Comparison of ENCODE assay signal across 14 cellular contexts in the genomic region with DNA sequence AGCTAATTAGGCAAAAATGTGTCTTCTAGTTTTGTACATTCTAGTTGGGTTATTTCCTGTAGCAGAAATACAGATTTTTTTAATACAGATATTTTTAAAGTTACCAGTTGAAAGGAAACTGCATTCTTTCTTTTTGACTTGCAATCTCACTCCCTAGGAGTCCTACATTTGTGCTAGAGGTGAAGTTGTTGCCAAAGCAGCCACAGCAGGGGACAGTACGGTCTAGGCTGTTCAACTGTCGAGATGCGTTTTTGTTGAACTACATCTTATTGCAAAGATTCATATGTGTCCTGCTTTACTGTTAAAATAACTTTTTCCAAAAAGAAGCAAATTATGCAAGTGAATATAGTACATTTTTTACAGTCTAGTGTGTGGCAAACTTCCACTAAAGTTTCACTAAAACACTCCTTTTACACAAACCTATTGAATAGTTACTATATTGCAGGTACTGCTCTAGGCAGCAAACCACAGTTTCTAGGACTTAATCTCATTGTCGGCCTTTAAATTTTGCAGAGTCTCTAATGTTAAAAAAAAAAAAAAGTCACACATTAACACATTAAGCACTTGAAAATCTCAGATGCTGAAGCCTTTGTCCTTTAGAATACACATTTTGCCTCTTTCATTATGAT. TPM values are rescaled to one million over a fixed set of nuclear protein-coding genes. Genes with fewer than 3 reads are reported as not detected.
A peak's percentile ranks its signal among the peaks of the same experiment; 100 is the strongest.
DNase-seq lines count a peak whose midpoint lies in the region; ATAC-seq, FAIRE-seq and TF ChIP-seq lines count a peak whose summit lies in the region.
"Had no signal": no experiment of that assay in that cellular context is flagged by ENCODE, and none has a peak within 500 bp of the region (broad histone marks: within the 10 kb centered on the region; RNA-seq: fewer than 3 reads in every experiment).

No MANE protein-coding gene starts in this region.

- H3K4me3 ChIP-seq in aorta (ENCODE audit: low read length in 2 of 2), result no peak overlapping the region
- H3K4me3 ChIP-seq: upper lobe of left lung had no signal

- TF ChIP-seq CTCF in activated CD8-positive, alpha-beta T cell treated with anti-CD3 and anti-CD28 coated beads for 36 hours (IDR thresholded peaks at IDR 0.05), result no peak

- POLR2A ChIA-PET in activated CD8-positive, alpha-beta T cell treated with anti-CD3 and anti-CD28 coated beads for 36 hours (lab: Charles Lee), result interaction anchor here (0.8 kb wide), 1 partner anchor 152 kb away, joined by 4 read pairs; no protein-coding TSS in a partner anchor

- peak; percentile 41 for ATAC-seq in GM18861 (IDR thresholded peaks at IDR 0.05; ENCODE audit: unreplicated experiment)
- peak; percentile 43 for ATAC-seq in GM21390 (IDR thresholded peaks at IDR 0.05; ENCODE audit: unreplicated experiment)
- peak; percentile 33 for ATAC-seq in HG03139 (IDR thresholded peaks at IDR 0.05; ENCODE audit: unreplicated experiment)
- ATAC-seq in activated CD8-positive, alpha-beta T cell treated with anti-CD3 and anti-CD28 coated beads for 36 hours, result peak; percentile 17
- ATAC-seq in aorta (ENCODE audit: low FRiP score), result no peak
- ATAC-seq: Right ventricle myocardium inferior had no signal

- H3K27me3 ChIP-seq in aorta (ENCODE audit: control insufficient read depth in 1 of 2, insufficient read depth in 2 of 2, low read length in 1 of 2), result no peaks in the 10 kb centered on the region
- H3K27me3 ChIP-seq: upper lobe of left lung had no signal

- FAIRE-seq in GM12891 (lab: Jason Lieb, UNC), result no peak

- no peak overlapping the region for H3K27ac ChIP-seq in aorta (ENCODE audit: low read depth in 1 of 2, low read length in 2 of 2)
- H3K27ac ChIP-seq: upper lobe of left lung had no signal

- peaks cover 27% of the 10 kb centered on the region for H3K4me1 Mint-ChIP-seq in activated CD8-positive, alpha-beta T cell treated with anti-CD3 and anti-CD28 coated beads for 36 hours (ENCODE audit: low read depth)

- TF ChIP-seq POLR2A in GM12891 (IDR thresholded peaks at IDR 0.05; ENCODE audit: low read depth, low read length), result no peak

- no peak for DNase-seq in activated CD8-positive, alpha-beta T cell treated with anti-CD3 and anti-CD28 coated beads for 36 hours
- DNase-seq in GM12891 (ENCODE audit: insufficient read length, low spot score) (no peak), SW480 (ENCODE audit: low spot score) (no peak), GDM1 (lab: John Stamatoyannopoulos, UW) (no peak), aorta (no peak)
- DNase-seq: Calu3; hippocampal formation; naive thymus-derived CD4-positive, alpha-beta T cell; upper lobe of left lung had no signal

- no peaks in the 10 kb centered on the region for H3K9me3 ChIP-seq in aorta (ENCODE audit: control insufficient read depth, low read length)
- H3K9me3 ChIP-seq: upper lobe of left lung had no signal

- intact Hi-C loops in activated CD8-positive, alpha-beta T cell treated with anti-CD3 and anti-CD28 coated beads for 36 hours (cut with micrococcal nuclease), result no loop called here
- intact Hi-C loops in aorta (cut with DNase I), result no loop called here

- no peaks in the 10 kb centered on the region for H3K36me3 ChIP-seq in aorta (ENCODE audit: control insufficient read depth in 1 of 2, insufficient read depth in 2 of 2, low read length in 1 of 2)

- H3K27ac Mint-ChIP-seq in activated CD8-positive, alpha-beta T cell treated with anti-CD3 and anti-CD28 coated beads for 36 hours, result peak overlapping the region; percentile 83
- H3K27ac Mint-ChIP-seq: dendritic cell treated with granulocyte-macrophage colony-stimulating factor and Interleukin-4, amounts not matched to agents 40 ng/mL and 50 ng/mL, for 4 days had no signal

- CTCF ChIA-PET in activated CD8-positive, alpha-beta T cell treated with anti-CD3 and anti-CD28 coated beads for 36 hours (lab: Charles Lee), result interaction anchor here (3.3 kb wide), 1 partner anchor 12 kb away, joined by 16 read pairs; no protein-coding TSS in a partner anchor

- H3K9me3 Mint-ChIP-seq in activated CD8-positive, alpha-beta T cell treated with anti-CD3 and anti-CD28 coated beads for 36 hours, result peaks cover 6% of the 10 kb centered on the region

- WGBS in aorta, 2 donors, result 69 to 70% methylated on average over 4 of the region's 4 CpGs

- no peak overlapping the region for H3K4me3 Mint-ChIP-seq in activated CD8-positive, alpha-beta T cell treated with anti-CD3 and anti-CD28 coated beads for 36 hours
- H3K4me3 Mint-ChIP-seq: dendritic cell treated with granulocyte-macrophage colony-stimulating factor and Interleukin-4, amounts not matched to agents 40 ng/mL and 50 ng/mL, for 4 days had no signal

- H3K4me1 ChIP-seq in aorta (ENCODE audit: control insufficient read depth in 1 of 2, insufficient read depth in 2 of 2, low read length in 2 of 2), result no peaks in the 10 kb centered on the region
- H3K4me1 ChIP-seq: upper lobe of left lung had no signal

- H3K27me3 Mint-ChIP-seq in activated CD8-positive, alpha-beta T cell treated with anti-CD3 and anti-CD28 coated beads for 36 hours, result peaks cover 3% of the 10 kb centered on the region
- H3K27me3 Mint-ChIP-seq: dendritic cell treated with granulocyte-macrophage colony-stimulating factor and Interleukin-4, amounts not matched to agents 40 ng/mL and 50 ng/mL, for 4 days had no signal

- H3K36me3 Mint-ChIP-seq in activated CD8-positive, alpha-beta T cell treated with anti-CD3 and anti-CD28 coated beads for 36 hours (ENCODE audit: low read depth), result no peaks in the 10 kb centered on the region

TF ChIP-seq in GM12891, 5 proteins besides CTCF, POLR2A, EP300 and RAD21:
- TF ChIP-seq PAX5 (IDR thresholded peaks at IDR 0.05; ENCODE audit: insufficient read depth, low read length, severe bottlenecking), result no peak
- no peak for TF ChIP-seq TAF1 (IDR thresholded peaks at IDR 0.05; ENCODE audit: low read depth, low read length)
- TF ChIP-seq POLR2AphosphoS5 (IDR thresholded peaks at IDR 0.05; ENCODE audit: low read depth, low read length), result no peak
- TF ChIP-seq POU2F2 (IDR thresholded peaks at IDR 0.05; ENCODE audit: low read depth, low read length), result no peak
- TF ChIP-seq SPI1 (IDR thresholded peaks at IDR 0.05; ENCODE audit: low read depth, low read length), result no peak

RNA-seq across cellular contexts. Expression of a gene that starts 30.2 kb away (rescaled TPM):
- under 1 TPM; 0.02 to 0.07 TPM for total RNA-seq in activated CD8-positive, alpha-beta T cell treated with anti-CD3 and anti-CD28 coated beads for 36 hours
- 0.41 TPM for polyA plus RNA-seq in GM12891 (2012; ENCODE audit: low read depth, missing spikeins)
- 10 to 100 TPM; 10.1 to 15.5 TPM for total RNA-seq in aorta
- polyA plus RNA-seq in aorta, result 1 to 10 TPM in 1 of 2 donors, under 1 TPM in 1; 0.88 to 1.9 TPM

RNA-seq across cellular contexts. Expression of a gene that starts 34.6 kb away (rescaled TPM):
- total RNA-seq in activated CD8-positive, alpha-beta T cell treated with anti-CD3 and anti-CD28 coated beads for 36 hours, result 10 to 100 TPM; 18.7 to 19.0 TPM
- polyA plus RNA-seq in GM12891 (2012; ENCODE audit: low read depth, missing spikeins), result 10.8 TPM
- 10 to 100 TPM; 13.2 to 16.5 TPM for total RNA-seq in aorta
- 10 to 100 TPM in 1 of 2 donors, 1 to 10 TPM in 1; 6.9 to 12.5 TPM for polyA plus RNA-seq in aorta

Comparison
In these comparisons a context has a peak if more than half of its experiments do, and no peak if none do; other contexts are left out.
1. RNA of a gene that starts 30.2 kb away (total RNA-seq): 10.1 to 15.5 TPM in aorta; 0.02 to 0.07 TPM in activated CD8-positive, alpha-beta T cell treated with anti-CD3 and anti-CD28 coated beads for 36 hours; every median in the first group is over 10 times any median in the second.